9 cellular contexts compared by ENCODE assay signal in the genomic region with DNA sequence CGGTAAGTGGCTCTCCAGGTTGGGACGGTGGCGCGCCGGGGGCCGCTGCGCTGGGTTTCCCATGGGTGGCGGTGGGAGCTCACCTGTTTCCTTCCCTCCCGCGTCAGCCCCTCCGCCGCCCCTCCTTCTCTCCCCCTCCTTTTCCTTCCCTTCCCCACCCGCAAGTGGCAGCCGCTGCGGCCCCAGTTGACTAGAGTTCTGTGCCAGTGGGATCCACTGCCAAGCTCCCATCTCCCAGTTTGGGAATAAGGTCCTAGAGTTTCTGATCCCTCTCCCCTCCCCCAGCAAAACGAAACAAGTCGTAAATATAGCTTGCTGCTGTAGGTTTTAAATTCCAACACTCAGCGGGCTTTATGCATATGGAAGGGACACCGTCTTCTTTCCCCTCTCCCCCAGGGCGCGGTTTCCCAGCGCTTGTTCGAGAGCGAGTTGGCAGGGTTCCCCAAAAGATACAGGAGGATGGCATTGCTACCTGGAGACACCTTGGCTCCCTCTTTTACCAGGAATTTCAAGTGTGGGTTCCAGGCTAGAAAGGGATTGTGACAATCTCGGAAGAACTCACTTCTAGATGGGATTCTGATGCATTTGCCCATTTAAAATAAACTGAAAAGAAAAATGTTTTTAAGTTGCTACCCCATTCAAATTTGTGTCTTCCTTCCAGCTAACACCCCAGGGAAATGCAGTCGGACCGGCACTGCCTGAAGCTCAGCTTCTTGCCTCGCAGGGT. TPM values are rescaled to one million over a fixed set of nuclear protein-coding genes. Genes with fewer than 3 reads are reported as not detected.
DNase-seq lines count a peak whose midpoint lies in the region; ATAC-seq and TF ChIP-seq lines count a peak whose summit lies in the region.
"Had no signal": no experiment of that assay in that cellular context is flagged by ENCODE, and none has a peak within 500 bp of the region (broad histone marks: within the 10 kb centered on the region; RNA-seq: fewer than 3 reads in every experiment).

No MANE protein-coding gene starts in this region.

- H3K9me3 ChIP-seq in MG63 (no peaks in the 10 kb centered on the region), esophagus squamous epithelium (no peaks in the 10 kb centered on the region), neuronal stem cell (replicated peaks in 1 of 2; ENCODE audit: control insufficient read depth in 2 of 2, insufficient read depth in 1 of 2, low read depth in 1 of 2, low read length in 2 of 2) (no peaks in the 10 kb centered on the region)

- no peak overlapping the region for H3K18ac ChIP-seq in neuronal stem cell (ENCODE audit: low read length)

- no peak overlapping the region for H3K23ac ChIP-seq in neuronal stem cell (ENCODE audit: low read depth, low read length, poor library complexity)

- peak overlapping the region; percentile 93 for H2AFZ ChIP-seq in neuronal stem cell (ENCODE audit: low read length)

- no peak overlapping the region for H4K8ac ChIP-seq in neuronal stem cell (ENCODE audit: low read depth, low read length)

- TF ChIP-seq POLR2A in esophagus squamous epithelium (IDR thresholded peaks at IDR 0.05): no peak

- intact Hi-C loops in esophagus squamous epithelium (cut with DNase I): no loop called here

- H2AK5ac ChIP-seq in neuronal stem cell (ENCODE audit: low read depth, low read length): no peak overlapping the region

- H3K14ac ChIP-seq in neuronal stem cell (ENCODE audit: low read length): no peak overlapping the region

- no peak overlapping the region for H2BK5ac ChIP-seq in neuronal stem cell (ENCODE audit: low read length)

- no peak for ATAC-seq in HG03039 (IDR thresholded peaks at IDR 0.05; ENCODE audit: unreplicated experiment)
- ATAC-seq in GM18858 (IDR thresholded peaks at IDR 0.05; ENCODE audit: unreplicated experiment): no peak
- no peak for ATAC-seq in HG02970 (IDR thresholded peaks at IDR 0.05; ENCODE audit: low FRiP score, unreplicated experiment)

- no peak overlapping the region for H2BK12ac ChIP-seq in neuronal stem cell (ENCODE audit: low read length)

- H4K91ac ChIP-seq in neuronal stem cell (ENCODE audit: low read depth, low read length, poor library complexity): no peak overlapping the region

- DNase-seq in COLO668 (lab: John Stamatoyannopoulos, UW; ENCODE audit: unreplicated experiment): peak; percentile 23
- DNase-seq in MG63: no peak
- no peak for DNase-seq in esophagus squamous epithelium (lab: John Stamatoyannopoulos, UW)
- peak; percentile 20 for DNase-seq in neuronal stem cell (ENCODE audit: low spot score)
- no peak for DNase-seq in AG08395 (ENCODE audit: low spot score)
- DNase-seq: IMR-90 had no signal

- 1 to 6% methylated on average over 17 to 28 of the region's 28 CpGs for WGBS in esophagus squamous epithelium, 2 donors
- WGBS in neuronal stem cell (ENCODE audit: extremely low coverage in 2 of 2, insufficient read length in 2 of 2, insufficient replicate concordance in 1 of 2), 2 donors: no CpG with 5 or more reads among the region's 28 CpGs

- H3K36me3 ChIP-seq in MG63 (no peaks in the 10 kb centered on the region), esophagus squamous epithelium (no peaks in the 10 kb centered on the region), neuronal stem cell (replicated peaks in 1 of 2; ENCODE audit: control insufficient read depth in 2 of 2, insufficient read depth in 2 of 2, low read length in 2 of 2) (no peaks in the 10 kb centered on the region)

- H3K4me3 ChIP-seq in MG63: peak overlapping the region; percentile 38
- H3K4me3 ChIP-seq in esophagus squamous epithelium: peak overlapping the region; percentile 39 to 76 (median 52)
- H3K4me3 ChIP-seq in neuronal stem cell (ENCODE audit: low read length in 2 of 2): peak overlapping the region in 1 of 2 donors; percentile 77

- no peak overlapping the region for H3K9ac ChIP-seq in neuronal stem cell (ENCODE audit: low read depth, low read length, poor library complexity)

- H3K4me2 ChIP-seq in neuronal stem cell (ENCODE audit: insufficient read depth, low read length, poor library complexity, severe bottlenecking): peak overlapping the region; percentile 99

- H3K27ac ChIP-seq in esophagus squamous epithelium (peak overlapping the region; percentile 18 to 79 (median 58)), neuronal stem cell (replicated peaks; ENCODE audit: low read length) (no peak overlapping the region)

- H2BK120ac ChIP-seq in neuronal stem cell (ENCODE audit: low read depth, low read length): no peak overlapping the region

- no peak overlapping the region for H2BK15ac ChIP-seq in neuronal stem cell (ENCODE audit: low read length)

- H3K27me3 ChIP-seq in MG63 (peaks cover 40% of the 10 kb centered on the region), esophagus squamous epithelium (peaks cover 0 to 60% (median 3%) of the 10 kb centered on the region in 4 donors), neuronal stem cell (ENCODE audit: control insufficient read depth in 3 of 3, insufficient read depth in 3 of 3, low read depth in 1 of 3, low read length in 3 of 3) (peaks cover 13 to 95% (median 35%) of the 10 kb centered on the region in 3 experiments)

- no peak for TF ChIP-seq CTCF in esophagus squamous epithelium (IDR thresholded peaks at IDR 0.05)

- H3K4me1 ChIP-seq in esophagus squamous epithelium (peaks cover 4 to 34% (median 24%) of the 10 kb centered on the region in 3 donors), neuronal stem cell (ENCODE audit: control insufficient read depth in 2 of 2, insufficient read depth in 1 of 2, low read depth in 1 of 2, low read length in 2 of 2) (peaks cover 4 to 10% of the 10 kb centered on the region in 2 donors)

- no peak overlapping the region for H3K4ac ChIP-seq in neuronal stem cell (ENCODE audit: low read length)

- no peaks in the 10 kb centered on the region for H3K79me1 ChIP-seq in neuronal stem cell (ENCODE audit: low read depth, low read length)

RNA-seq across cellular contexts. Expression of a gene that starts 1.2 kb away (rescaled TPM):
- total RNA-seq in MG63 (2014; rRNA removed; shearing (Covaris generic); ENCODE audit: low replicate concordance): not detected in 2 replicates
- total RNA-seq in esophagus squamous epithelium: 1 to 10 TPM in 2 of 4 donors, under 1 TPM in 2; 0.57 to 4.8 (median 1.2) TPM
- polyA plus RNA-seq in neuronal stem cell (2013, experiment 1 of 2): 0.04 TPM
- polyA plus RNA-seq in neuronal stem cell (2013, experiment 2 of 2): 0.04 TPM
- total RNA-seq: IMR-90 had no signal
- polyA plus RNA-seq: IMR-90 had no signal

Comparison
In these comparisons a context has a peak if more than half of its experiments do, and no peak if none do; other contexts are left out.
1. DNase-seq: peak in COLO668 (single experiment) and neuronal stem cell (single experiment); none in MG63 (single experiment), esophagus squamous epithelium (single experiment) and AG08395 (single experiment).